Comparison of ENCODE assay signal across 8 cellular contexts in genomic region chr5:168041583-168041982, GRCh38.
"Had no signal": no experiment of that assay in that cellular context is flagged by ENCODE, and none has a peak within 500 bp of the region (broad histone marks: within the 10 kb centered on the region; RNA-seq: fewer than 3 reads in every experiment).

No MANE protein-coding gene starts in this region.

- FAIRE-seq: H1, H54, HTR-8/SVneo had no signal

- DNase-seq: H9, HCEC 1CT, KBM-7 had no signal

- H3K9ac ChIP-seq: KMS-11 had no signal

- H3K27ac ChIP-seq: KMS-11 had no signal

- H2AFZ ChIP-seq: GM23338 had no signal

- ATAC-seq: GM23338 had no signal

- H3K4me2 ChIP-seq: GM23338, KMS-11 had no signal

- H3K4me3 ChIP-seq: GM23338 had no signal
